ENCODE assay signal across 17 cellular contexts in genomic region chr10:48533540-48533939, GRCh38.
"Had no signal": no experiment of that assay in that cellular context is flagged by ENCODE, and none has a peak within 500 bp of the region (broad histone marks: within the 10 kb centered on the region; RNA-seq: fewer than 3 reads in every experiment).

No MANE protein-coding gene starts in this region.

- H3K36me3 ChIP-seq: ovary, suprapubic skin, thyroid gland, upper lobe of left lung, uterus had no signal

- H3K4me1 Mint-ChIP-seq: natural killer cell; stimulated activated effector memory CD8-positive, alpha-beta T cell treated with anti-CD3 and anti-CD28 coated beads, Interleukin-12 subunit alpha, Interleukin-12 subunit beta, amount 100 ng/mL, for 72 hours had no signal

- H3K4me2 ChIP-seq: smooth muscle cell had no signal

- DNase-seq: effector CD8-positive, alpha-beta T cell; mucosa of descending colon; natural killer cell; ovary; right cardiac atrium; stimulated activated CD4-positive, alpha-beta T cell treated with anti-CD3 and anti-CD28 coated beads, Interleukin-2, amount 100 ng/mL, for 48 hours; stimulated activated naive CD8-positive, alpha-beta T cell treated with anti-CD3 and anti-CD28 coated beads, Interleukin-15, Interleukin-2, amounts not matched to agents 100 U/mL and 50 U/mL, for 24 hours; upper lobe of left lung; uterus had no signal

- FAIRE-seq: endometrium, frontal cortex had no signal

- H3K4me1 ChIP-seq: suprapubic skin, uterus had no signal

- H3K27ac Mint-ChIP-seq: natural killer cell; stimulated activated effector memory CD8-positive, alpha-beta T cell treated with anti-CD3 and anti-CD28 coated beads, Interleukin-12 subunit alpha, Interleukin-12 subunit beta, amount 100 ng/mL, for 72 hours had no signal

- H3K9me3 Mint-ChIP-seq: natural killer cell; neural crest cell; stimulated activated effector memory CD8-positive, alpha-beta T cell treated with anti-CD3 and anti-CD28 coated beads, Interleukin-12 subunit alpha, Interleukin-12 subunit beta, amount 100 ng/mL, for 72 hours had no signal

- H3K4me3 ChIP-seq: coronary artery, mucosa of descending colon, ovary, smooth muscle cell, suprapubic skin, thyroid gland, upper lobe of left lung, uterus had no signal

- H3K9me3 ChIP-seq: mucosa of descending colon, ovary, suprapubic skin, thyroid gland, upper lobe of left lung, uterus had no signal

- H3K27me3 ChIP-seq: ovary, suprapubic skin, thyroid gland, upper lobe of left lung, uterus had no signal

- H3K27ac ChIP-seq: coronary artery, ovary, suprapubic skin, upper lobe of left lung, uterus had no signal

- H3K4me3 Mint-ChIP-seq: natural killer cell; neural crest cell; stimulated activated effector memory CD8-positive, alpha-beta T cell treated with anti-CD3 and anti-CD28 coated beads, Interleukin-12 subunit alpha, Interleukin-12 subunit beta, amount 100 ng/mL, for 72 hours had no signal

- H3K36me3 Mint-ChIP-seq: natural killer cell; stimulated activated effector memory CD8-positive, alpha-beta T cell treated with anti-CD3 and anti-CD28 coated beads, Interleukin-12 subunit alpha, Interleukin-12 subunit beta, amount 100 ng/mL, for 72 hours had no signal
